Comparison of ENCODE assay signal across 1 cellular context in genomic region chr1:199083680-199084079, GRCh38.
TF ChIP-seq lines count a peak whose summit lies in the region.

No MANE protein-coding gene starts in this region.

TF ChIP-seq in H1, 55 proteins besides CTCF, POLR2A, EP300 and RAD21 (continued from another document):
- TF ChIP-seq CHD7 (IDR thresholded peaks at IDR 0.05; ENCODE audit: insufficient replicate concordance, low read length) (no peak), SIN3A (conservative IDR thresholded peaks at IDR 0.05 in 1 of 2, IDR thresholded peaks at IDR 0.05 in 1 of 2; ENCODE audit: low read depth in 1 of 2, low read length in 2 of 2) (no peak), CEBPB (IDR thresholded peaks at IDR 0.05; ENCODE audit: low read depth, low read length) (no peak), PHF8 (conservative IDR thresholded peaks at IDR 0.05; ENCODE audit: low read depth, low read length) (no peak), JUND (IDR thresholded peaks at IDR 0.05; ENCODE audit: low read length) (no peak), BACH1 (IDR thresholded peaks at IDR 0.05; ENCODE audit: low read length) (no peak), BRCA1 (IDR thresholded peaks at IDR 0.05; ENCODE audit: low read depth, low read length) (no peak), CBX8 (IDR thresholded peaks at IDR 0.05; ENCODE audit: borderline replicate concordance, low read depth, low read length) (no peak), HDAC6 (IDR thresholded peaks at IDR 0.05; ENCODE audit: low read depth, low read length) (no peak)
